ENCODE assay signal across 25 cellular contexts in the genomic region with DNA sequence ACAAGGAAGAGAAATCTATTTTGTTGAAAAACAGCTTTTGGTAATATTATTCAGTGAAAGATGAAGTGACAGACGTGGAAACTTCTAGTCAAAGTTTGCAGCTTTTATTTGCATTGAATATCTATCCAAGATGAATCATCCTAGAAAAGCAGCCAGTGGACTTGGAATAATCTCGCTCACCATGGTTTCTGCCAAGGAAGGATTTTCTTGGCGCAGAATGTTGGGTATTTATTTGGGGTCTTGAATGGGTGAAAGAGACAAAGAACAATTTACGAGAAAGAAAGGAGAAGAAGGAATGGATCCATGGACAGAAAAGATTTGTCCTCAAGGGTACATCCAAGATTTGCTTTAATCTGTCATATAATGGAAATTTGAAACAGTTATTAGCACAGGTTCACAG.
"Had no signal": no experiment of that assay in that cellular context is flagged by ENCODE, and none has a peak within 500 bp of the region (broad histone marks: within the 10 kb centered on the region; RNA-seq: fewer than 3 reads in every experiment).

No MANE protein-coding gene starts in this region.

- H3K27me3 ChIP-seq: heart left ventricle, transverse colon, upper lobe of left lung had no signal

- H3K36me3 Mint-ChIP-seq: immature natural killer cell; memory B cell; naive thymus-derived CD8-positive, alpha-beta T cell; stimulated activated naive B cell treated with anti-CD40 and anti-IgM and Interleukin-4, amounts not matched to agents 10 μg/mL and 1 μg/mL and 100 μg/mL, for 72 hours had no signal

- H3K4me1 ChIP-seq: left ventricle myocardium inferior, pancreas, transverse colon, upper lobe of left lung had no signal

- ATAC-seq: heart left ventricle; naive thymus-derived CD8-positive, alpha-beta T cell; pancreas; right cardiac atrium; sciatic nerve; stimulated activated naive B cell treated with anti-CD40 and anti-IgM and Interleukin-4, amounts not matched to agents 10 μg/mL and 1 μg/mL and 100 μg/mL, for 72 hours; stimulated activated naive CD8-positive, alpha-beta T cell treated with anti-CD3 and anti-CD28 coated beads, Interleukin-15, Interleukin-2, amounts not matched to agents 100 U/mL and 50 U/mL, for 24 hours had no signal

- H3K27ac ChIP-seq: heart left ventricle, left ventricle myocardium inferior, pancreas, skin epidermis, transverse colon, upper lobe of left lung had no signal

- H3K4me1 Mint-ChIP-seq: immature natural killer cell; memory B cell; naive thymus-derived CD8-positive, alpha-beta T cell; nephron; stimulated activated naive B cell treated with anti-CD40 and anti-IgM and Interleukin-4, amounts not matched to agents 10 μg/mL and 1 μg/mL and 100 μg/mL, for 72 hours had no signal

- H3K4me3 Mint-ChIP-seq: immature natural killer cell; memory B cell; naive thymus-derived CD8-positive, alpha-beta T cell; nephron; neural crest cell; stimulated activated naive B cell treated with anti-CD40 and anti-IgM and Interleukin-4, amounts not matched to agents 10 μg/mL and 1 μg/mL and 100 μg/mL, for 72 hours had no signal

- H3K27ac Mint-ChIP-seq: immature natural killer cell; memory B cell; naive thymus-derived CD8-positive, alpha-beta T cell; nephron; progenitor cell of endocrine pancreas; stimulated activated naive B cell treated with anti-CD40 and anti-IgM and Interleukin-4, amounts not matched to agents 10 μg/mL and 1 μg/mL and 100 μg/mL, for 72 hours had no signal

- DNase-seq: glutamatergic neuron; heart left ventricle; immature natural killer cell; kidney; left ventricle myocardium inferior; naive thymus-derived CD8-positive, alpha-beta T cell; nucleus accumbens; pancreas; retina; right cardiac atrium; stimulated activated CD4-positive, alpha-beta T cell treated with anti-CD3 and anti-CD28 coated beads, Interleukin-12 subunit alpha, Interleukin-12 subunit beta, amount 100 ng/mL, for 4 hours; stimulated activated CD4-positive, alpha-beta T cell treated with anti-CD3 and anti-CD28 coated beads, Interleukin-15, amount 100 ng/mL, for 24 hours; stimulated activated CD4-positive, alpha-beta T cell treated with anti-CD3 and anti-CD28 coated beads, Interleukin-2, amount 100 ng/mL, for 24 hours; stimulated activated CD4-positive, alpha-beta T cell treated with anti-CD3 and anti-CD28 coated beads, Interleukin-4, amount 100 ng/mL, for 1 hour; stimulated activated naive B cell treated with anti-CD40 and anti-IgM and Interleukin-4, amounts not matched to agents 10 μg/mL and 1 μg/mL and 100 μg/mL, for 72 hours; stimulated activated naive CD8-positive, alpha-beta T cell treated with anti-CD3 and anti-CD28 coated beads, Interleukin-15, Interleukin-2, amounts not matched to agents 100 U/mL and 50 U/mL, for 24 hours; transverse colon; upper lobe of left lung had no signal

- H3K4me3 ChIP-seq: heart left ventricle, left ventricle myocardium inferior, lung, pancreas, skin epidermis, transverse colon, upper lobe of left lung had no signal

- H3K9me3 Mint-ChIP-seq: naive thymus-derived CD8-positive, alpha-beta T cell; neural crest cell had no signal

- H3K9me3 ChIP-seq: heart left ventricle, pancreas, transverse colon, upper lobe of left lung had no signal

- H3K36me3 ChIP-seq: heart left ventricle, left ventricle myocardium inferior, pancreas, transverse colon, upper lobe of left lung had no signal
